Comparison of ENCODE assay signal across 15 cellular contexts in genomic region chr15:35557544-35557943, GRCh38.
DNase-seq lines count a peak whose midpoint lies in the region; ATAC-seq and FAIRE-seq lines count a peak whose summit lies in the region.
"Had no signal": no experiment of that assay in that cellular context is flagged by ENCODE, and none has a peak within 500 bp of the region (broad histone marks: within the 10 kb centered on the region; RNA-seq: fewer than 3 reads in every experiment).

No MANE protein-coding gene starts in this region.

- peak; percentile 42 for FAIRE-seq in HTR-8/SVneo (lab: Jason Lieb, UNC)
- FAIRE-seq: kidney had no signal

- peaks cover 27% of the 10 kb centered on the region for H3K4me1 ChIP-seq in adipocyte (ENCODE audit: control insufficient read depth, insufficient read depth, low read length)
- H3K4me1 ChIP-seq: Caco-2, Peyer's patch had no signal

- no peak overlapping the region for H3K4me3 ChIP-seq in adipocyte (ENCODE audit: low read length)
- H3K4me3 ChIP-seq: Peyer's patch had no signal

- DNase-seq in AG20443 (ENCODE audit: low spot score) (peak; percentile 61), HTR-8/SVneo (ENCODE audit: insufficient read length, low spot score) (peak; percentile 28), adipocyte (ENCODE audit: low read depth) (peak; percentile 51), iris pigment epithelial cell (ENCODE audit: low read depth) (peak; percentile 92), NCI-H1694 treated with DMSO at 0.1 percent for 48 hours (lab: John Stamatoyannopoulos, UW) (no peak)
- DNase-seq: activated CD4-positive, alpha-beta T cell treated with anti-CD3 and anti-CD28 coated beads for 48 hours; activated naive CD4-positive, alpha-beta T cell treated with anti-CD3 and anti-CD28 coated beads for 36 hours; Caco-2; effector CD4-positive, alpha-beta T cell; kidney; NCI-H1417; Peyer's patch had no signal

- H3K9ac ChIP-seq in adipocyte (ENCODE audit: low read length): no peak overlapping the region

- H3K27me3 ChIP-seq in adipocyte (replicated peaks; ENCODE audit: control insufficient read depth, insufficient read depth, low read length): no peaks in the 10 kb centered on the region
- H3K27me3 ChIP-seq: Peyer's patch had no signal

- ATAC-seq in HG03025 (IDR thresholded peaks at IDR 0.05; ENCODE audit: low FRiP score, unreplicated experiment): no peak
- no peak for ATAC-seq in GM19463 (IDR thresholded peaks at IDR 0.05; ENCODE audit: unreplicated experiment)
- ATAC-seq in HG02678 (IDR thresholded peaks at IDR 0.05; ENCODE audit: unreplicated experiment): no peak

- H3K36me3 ChIP-seq in adipocyte (ENCODE audit: control insufficient read depth, insufficient read depth, low read length, severe bottlenecking): no peaks in the 10 kb centered on the region
- H3K36me3 ChIP-seq: Peyer's patch had no signal

- H3K9me3 ChIP-seq in adipocyte (ENCODE audit: control insufficient read depth, low read length): no peaks in the 10 kb centered on the region
- H3K9me3 ChIP-seq: Caco-2, Peyer's patch had no signal
